Comparison of ENCODE assay signal across 30 cellular contexts in genomic region chr2:124328397-124328796, GRCh38.
"Had no signal": no experiment of that assay in that cellular context is flagged by ENCODE, and none has a peak within 500 bp of the region (broad histone marks: within the 10 kb centered on the region; RNA-seq: fewer than 3 reads in every experiment).

No MANE protein-coding gene starts in this region.

- H3K27ac Mint-ChIP-seq: dendritic cell treated with granulocyte-macrophage colony-stimulating factor and Interleukin-4, amounts not matched to agents 40 ng/mL and 50 ng/mL, for 4 days; memory B cell; mesothelial cell of epicardium; naive B cell; natural killer cell treated with Interleukin-12 subunit alpha and Interleukin-12 subunit beta and Interleukin-15 and Interleukin-18, amount 100 ng/mL, for 72 hours; progenitor cell of endocrine pancreas; type B pancreatic cell had no signal

- H3K27ac ChIP-seq: colonic mucosa, esophagus muscularis mucosa, foreskin keratinocyte, gastroesophageal sphincter, heart left ventricle, hepatocyte, parathyroid adenoma, right lobe of liver, testis, tibial artery had no signal

- ATAC-seq: foreskin keratinocyte; gastroesophageal sphincter; heart left ventricle; left lobe of liver; mucosa of descending colon; natural killer cell treated with Interleukin-12 subunit alpha and Interleukin-12 subunit beta and Interleukin-15 and Interleukin-18, amount 100 ng/mL, for 72 hours; right lobe of liver had no signal

- H3K9ac ChIP-seq: parathyroid adenoma had no signal

- H3K27me3 Mint-ChIP-seq: dendritic cell treated with granulocyte-macrophage colony-stimulating factor and Interleukin-4, amounts not matched to agents 40 ng/mL and 50 ng/mL, for 4 days; memory B cell; naive B cell; natural killer cell treated with Interleukin-12 subunit alpha and Interleukin-12 subunit beta and Interleukin-15 and Interleukin-18, amount 100 ng/mL, for 72 hours; progenitor cell of endocrine pancreas; type B pancreatic cell had no signal

- H3K4me2 ChIP-seq: hepatocyte, smooth muscle cell had no signal

- H3K4me3 ChIP-seq: colonic mucosa, esophagus muscularis mucosa, gastroesophageal sphincter, heart left ventricle, hepatocyte, lung, mucosa of descending colon, right lobe of liver, smooth muscle cell, testis, tibial artery had no signal

- H3K79me2 ChIP-seq: hepatocyte, parathyroid adenoma had no signal

- H3K4me1 ChIP-seq: colonic mucosa, esophagus muscularis mucosa, foreskin keratinocyte, gastroesophageal sphincter, heart left ventricle, parathyroid adenoma, right lobe of liver, testis, tibial artery had no signal

- H3K4me3 Mint-ChIP-seq: dendritic cell treated with granulocyte-macrophage colony-stimulating factor and Interleukin-4, amounts not matched to agents 40 ng/mL and 50 ng/mL, for 4 days; memory B cell; mesothelial cell of epicardium; naive B cell; natural killer cell treated with Interleukin-12 subunit alpha and Interleukin-12 subunit beta and Interleukin-15 and Interleukin-18, amount 100 ng/mL, for 72 hours; neural crest cell; type B pancreatic cell had no signal

- H3K9me3 Mint-ChIP-seq: mesothelial cell of epicardium, type B pancreatic cell had no signal

- H3K36me3 ChIP-seq: colonic mucosa, esophagus muscularis mucosa, gastroesophageal sphincter, heart left ventricle, right lobe of liver, tibial artery had no signal

- H3K9me3 ChIP-seq: colonic mucosa, esophagus muscularis mucosa, gastroesophageal sphincter, heart left ventricle, mucosa of descending colon, right lobe of liver, testis, tibial artery had no signal

- H3K4me1 Mint-ChIP-seq: memory B cell, naive B cell had no signal

- DNase-seq: colonic mucosa; effector CD8-positive, alpha-beta T cell; foreskin keratinocyte; heart left ventricle; kidney; mucosa of descending colon; naive B cell; right lobe of liver; stimulated activated CD4-positive, alpha-beta T cell treated with anti-CD3 and anti-CD28 coated beads, Interleukin-12 subunit alpha, Interleukin-12 subunit beta, amount 100 ng/mL, for 4 hours; stimulated activated CD4-positive, alpha-beta T cell treated with anti-CD3 and anti-CD28 coated beads, Interleukin-1b, Interleukin-23, amount 100 ng/mL, for 48 hours; stimulated activated CD4-positive, alpha-beta T cell treated with anti-CD3 and anti-CD28 coated beads, Interleukin-4, amount 100 ng/mL, for 1 hour; stimulated activated CD8-positive, alpha-beta memory T cell treated with anti-CD3 and anti-CD28 coated beads, Interleukin-4, amount 100 ng/mL, for 48 hours; stimulated activated naive CD4-positive, alpha-beta T cell; substantia nigra; testis; tibial artery had no signal

- H3K27me3 ChIP-seq: colonic mucosa, esophagus muscularis mucosa, foreskin keratinocyte, gastroesophageal sphincter, heart left ventricle, hepatocyte, right lobe of liver, testis, tibial artery had no signal

- H3K36me3 Mint-ChIP-seq: memory B cell; mesothelial cell of epicardium; naive B cell; natural killer cell treated with Interleukin-12 subunit alpha and Interleukin-12 subunit beta and Interleukin-15 and Interleukin-18, amount 100 ng/mL, for 72 hours; type B pancreatic cell had no signal

- H2AFZ ChIP-seq: hepatocyte, parathyroid adenoma had no signal
